Comparison of ENCODE assay signal across 24 cellular contexts in the genomic region with DNA sequence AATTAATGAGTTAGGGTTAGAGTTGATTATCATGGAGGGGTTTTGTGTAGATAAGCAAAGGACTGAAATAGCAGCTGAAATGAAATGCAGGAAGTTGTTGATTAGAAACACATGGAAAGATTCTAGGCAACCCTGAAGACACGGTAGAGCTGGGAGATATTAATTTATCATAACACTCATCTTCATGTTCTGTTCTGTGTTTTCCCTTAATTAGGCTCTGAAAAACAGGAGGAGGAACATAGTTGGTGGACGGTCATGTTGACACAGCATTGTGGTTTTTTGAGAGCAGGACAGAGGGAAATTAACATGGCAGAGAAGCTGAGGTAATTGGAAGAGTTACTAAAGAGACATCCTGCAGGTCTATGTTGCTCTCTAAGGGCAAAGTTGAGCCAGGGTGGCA.
DNase-seq lines count a peak whose midpoint lies in the region; ATAC-seq and TF ChIP-seq lines count a peak whose summit lies in the region.
"Had no signal": no experiment of that assay in that cellular context is flagged by ENCODE, and none has a peak within 500 bp of the region (broad histone marks: within the 10 kb centered on the region; RNA-seq: fewer than 3 reads in every experiment).

No MANE protein-coding gene starts in this region.

- H3K4me1 Mint-ChIP-seq in endodermal cell = no peaks in the 10 kb centered on the region
- H3K4me1 Mint-ChIP-seq: CD4-positive, alpha-beta memory T cell had no signal

- no peaks in the 10 kb centered on the region for H3K36me3 Mint-ChIP-seq in endodermal cell (ENCODE audit: low read depth)
- H3K36me3 Mint-ChIP-seq: CD4-positive, alpha-beta memory T cell had no signal

- no peaks in the 10 kb centered on the region for H4K20me1 ChIP-seq in PC-9 (ENCODE audit: insufficient read depth)
- H4K20me1 ChIP-seq: BLaER1 treated with 17β-estradiol and CSF1 and Interleukin-3, amounts not matched to agents 10 nM and 100 nM had no signal

- H3K36me3 ChIP-seq in A673 (ENCODE audit: insufficient read depth, low read length, poor library complexity, severe bottlenecking) (no peaks in the 10 kb centered on the region), endodermal cell (ENCODE audit: control insufficient read depth, insufficient read depth, low read length) (no peaks in the 10 kb centered on the region), PC-9 (ENCODE audit: low read depth) (no peaks in the 10 kb centered on the region)
- H3K36me3 ChIP-seq: BLaER1 treated with 17β-estradiol and CSF1 and Interleukin-3, amounts not matched to agents 10 nM and 100 nM; SJCRH30 had no signal

- no peaks in the 10 kb centered on the region for H3K9me2 ChIP-seq in PC-9 (ENCODE audit: insufficient read depth)

- DNase-seq in A673 (ENCODE audit: low spot score) (peak; percentile 58), AG20443 (ENCODE audit: low spot score) (peak; percentile 12), endodermal cell (no peak), PC-9 (no peak), HuH-7 (ENCODE audit: low spot score) (no peak)
- DNase-seq: Caco-2; CD4-positive, alpha-beta memory T cell; DMS 273 treated with DMSO at 0.1 percent for 48 hours; EL; GF-D8; Karpas-422; MV-4-11; NCI-H1105 treated with DMSO at 0.1 percent for 48 hours; NCI-H1694; NCI-H69; NK-92 treated with Interleukin-12 subunit alpha and Interleukin-12 subunit beta, amount 100 ng/mL, for 24 hours; SJCRH30 had no signal

- peaks cover 14% of the 10 kb centered on the region for H3K9me3 Mint-ChIP-seq in endodermal cell
- H3K9me3 Mint-ChIP-seq: CD4-positive, alpha-beta memory T cell; T-helper 1 cell treated with Interleukin-12 subunit alpha and Interleukin-12 subunit beta and Interleukin-4 antibody, amounts not matched to agents 30 μg/mL and 1 μg/mL, for 36 hours had no signal

- H3K9ac ChIP-seq in endodermal cell (ENCODE audit: extremely low read depth, low read length, poor library complexity, severe bottlenecking) = no peak overlapping the region
- H3K9ac ChIP-seq: BLaER1 treated with 17β-estradiol and CSF1 and Interleukin-3, amounts not matched to agents 10 nM and 100 nM had no signal

- no peak overlapping the region for H3K4me2 ChIP-seq in PC-9
- H3K4me2 ChIP-seq: A549; BLaER1 treated with 17β-estradiol and CSF1 and Interleukin-3, amounts not matched to agents 10 nM and 100 nM had no signal

- CTCF ChIA-PET in A673 (lab: Charles Lee) = interaction anchor here (1.3 kb wide), 1 partner anchor 11 kb away, joined by 4 read pairs; no protein-coding TSS in a partner anchor
- CTCF ChIA-PET in PC-9 (lab: Charles Lee) = no interaction called here

- H3K27ac ChIP-seq in A673 (ENCODE audit: low read depth, low read length, poor library complexity, severe bottlenecking) (peak overlapping the region; percentile 3), endodermal cell (ENCODE audit: low read depth, low read length) (no peak overlapping the region), PC-9 (no peak overlapping the region)
- H3K27ac ChIP-seq: A549; BLaER1 treated with 17β-estradiol and CSF1 and Interleukin-3, amounts not matched to agents 10 nM and 100 nM; SJCRH30 had no signal

- H3K79me2 ChIP-seq in PC-9 (ENCODE audit: low read depth) = no peaks in the 10 kb centered on the region

- H3K4me3 Mint-ChIP-seq in endodermal cell = no peak overlapping the region
- H3K4me3 Mint-ChIP-seq: CD4-positive, alpha-beta memory T cell; T-helper 1 cell treated with Interleukin-12 subunit alpha and Interleukin-12 subunit beta and Interleukin-4 antibody, amounts not matched to agents 30 μg/mL and 1 μg/mL, for 36 hours had no signal

- H3K27ac Mint-ChIP-seq in endodermal cell = no peak overlapping the region
- H3K27ac Mint-ChIP-seq: CD4-positive, alpha-beta memory T cell; T-helper 1 cell treated with Interleukin-12 subunit alpha and Interleukin-12 subunit beta and Interleukin-4 antibody, amounts not matched to agents 30 μg/mL and 1 μg/mL, for 36 hours had no signal

- H3K4me3 ChIP-seq in A673 (ENCODE audit: low read depth, low read length, poor library complexity, severe bottlenecking) (no peak overlapping the region), endodermal cell (ENCODE audit: low read length) (peak overlapping the region; percentile 67), PC-9 (no peak overlapping the region)
- H3K4me3 ChIP-seq: A549; BLaER1 treated with 17β-estradiol and CSF1 and Interleukin-3, amounts not matched to agents 10 nM and 100 nM; SJCRH30 had no signal

- peaks cover 31% of the 10 kb centered on the region for H3K27me3 Mint-ChIP-seq in endodermal cell (ENCODE audit: insufficient read depth)

- WGBS in endodermal cell (ENCODE audit: insufficient coverage in 1 of 2, insufficient read length in 1 of 2), 2 experiments = 93 to 100% methylated on average over 1 of the region's 2 CpGs

- intact Hi-C loops in A673 (cut with micrococcal nuclease; ENCODE audit: unreplicated experiment) (no loop called here), PC-9 (cut with micrococcal nuclease; ENCODE audit: unreplicated experiment) (no loop called here)

- POLR2A ChIA-PET in A673 (lab: Charles Lee; ENCODE audit: low non-redundant PET) = no interaction called here
- POLR2A ChIA-PET in PC-9 (lab: Charles Lee; ENCODE audit: unreplicated experiment) = no interaction called here

- BruUV-seq in A673 (replicated peaks; lab: Mats Ljungman, UMichigan) (no TSS peak), PC-9 (replicated peaks; lab: Mats Ljungman, UMichigan) (no TSS peak)

- H3K27me3 ChIP-seq in A673 (replicated peaks; ENCODE audit: insufficient read depth, low read depth, low read length, poor library complexity) (no peaks in the 10 kb centered on the region), endodermal cell (ENCODE audit: control insufficient read depth, insufficient read depth, low read length, poor library complexity, severe bottlenecking) (peaks cover 28% of the 10 kb centered on the region), PC-9 (ENCODE audit: insufficient read depth, low read depth) (peaks cover 29% of the 10 kb centered on the region; the same call in 1 of the 2 replicates)
- H3K27me3 ChIP-seq: BLaER1 treated with 17β-estradiol and CSF1 and Interleukin-3, amounts not matched to agents 10 nM and 100 nM; SJCRH30 had no signal

- H3F3A ChIP-seq in PC-9 (ENCODE audit: insufficient read depth, low read depth) = no peaks in the 10 kb centered on the region

- no peak overlapping the region for H2AFZ ChIP-seq in PC-9

- H3K4me1 ChIP-seq in A673 (ENCODE audit: insufficient read depth, low read length, poor library complexity, severe bottlenecking) (peaks cover 27% of the 10 kb centered on the region), endodermal cell (ENCODE audit: control insufficient read depth, insufficient read depth, low read length) (no peaks in the 10 kb centered on the region), PC-9 (replicated peaks; ENCODE audit: insufficient read depth) (no peaks in the 10 kb centered on the region)
- H3K4me1 ChIP-seq: A549, Caco-2, SJCRH30 had no signal

- H3K9me3 ChIP-seq in A673 (ENCODE audit: low read depth, low read length, poor library complexity, severe bottlenecking) (no peaks in the 10 kb centered on the region), endodermal cell (ENCODE audit: control insufficient read depth, low read length) (peaks cover 69% of the 10 kb centered on the region), PC-9 (ENCODE audit: insufficient read depth, low read depth) (no peaks in the 10 kb centered on the region)
- H3K9me3 ChIP-seq: A549; BLaER1 treated with 17β-estradiol and CSF1 and Interleukin-3, amounts not matched to agents 10 nM and 100 nM; Caco-2; SJCRH30 had no signal

- TF ChIP-seq CTCF in A673 (conservative IDR thresholded peaks at IDR 0.05; ENCODE audit: low read depth, low read length) (no peak), endodermal cell (conservative IDR thresholded peaks at IDR 0.05) (no peak), PC-9 (conservative IDR thresholded peaks at IDR 0.05) (no peak)

- no peak for ATAC-seq in GM19351 (IDR thresholded peaks at IDR 0.05; ENCODE audit: unreplicated experiment)
- no peak for ATAC-seq in GM21717 (IDR thresholded peaks at IDR 0.05; ENCODE audit: unreplicated experiment)
- ATAC-seq: A549, HCT116 had no signal

TF ChIP-seq in PFSK-1, 5 proteins besides CTCF, POLR2A, EP300 and RAD21:
- TF ChIP-seq, protein P1, sequence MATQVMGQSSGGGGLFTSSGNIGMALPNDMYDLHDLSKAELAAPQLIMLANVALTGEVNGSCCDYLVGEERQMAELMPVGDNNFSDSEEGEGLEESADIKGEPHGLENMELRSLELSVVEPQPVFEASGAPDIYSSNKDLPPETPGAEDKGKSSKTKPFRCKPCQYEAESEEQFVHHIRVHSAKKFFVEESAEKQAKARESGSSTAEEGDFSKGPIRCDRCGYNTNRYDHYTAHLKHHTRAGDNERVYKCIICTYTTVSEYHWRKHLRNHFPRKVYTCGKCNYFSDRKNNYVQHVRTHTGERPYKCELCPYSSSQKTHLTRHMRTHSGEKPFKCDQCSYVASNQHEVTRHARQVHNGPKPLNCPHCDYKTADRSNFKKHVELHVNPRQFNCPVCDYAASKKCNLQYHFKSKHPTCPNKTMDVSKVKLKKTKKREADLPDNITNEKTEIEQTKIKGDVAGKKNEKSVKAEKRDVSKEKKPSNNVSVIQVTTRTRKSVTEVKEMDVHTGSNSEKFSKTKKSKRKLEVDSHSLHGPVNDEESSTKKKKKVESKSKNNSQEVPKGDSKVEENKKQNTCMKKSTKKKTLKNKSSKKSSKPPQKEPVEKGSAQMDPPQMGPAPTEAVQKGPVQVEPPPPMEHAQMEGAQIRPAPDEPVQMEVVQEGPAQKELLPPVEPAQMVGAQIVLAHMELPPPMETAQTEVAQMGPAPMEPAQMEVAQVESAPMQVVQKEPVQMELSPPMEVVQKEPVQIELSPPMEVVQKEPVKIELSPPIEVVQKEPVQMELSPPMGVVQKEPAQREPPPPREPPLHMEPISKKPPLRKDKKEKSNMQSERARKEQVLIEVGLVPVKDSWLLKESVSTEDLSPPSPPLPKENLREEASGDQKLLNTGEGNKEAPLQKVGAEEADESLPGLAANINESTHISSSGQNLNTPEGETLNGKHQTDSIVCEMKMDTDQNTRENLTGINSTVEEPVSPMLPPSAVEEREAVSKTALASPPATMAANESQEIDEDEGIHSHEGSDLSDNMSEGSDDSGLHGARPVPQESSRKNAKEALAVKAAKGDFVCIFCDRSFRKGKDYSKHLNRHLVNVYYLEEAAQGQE (IDR thresholded peaks at IDR 0.05; ENCODE audit: insufficient read depth in 1 of 2, low read depth in 2 of 2, low read length in 2 of 2) = peak in 1 of 2 experiments; percentile 51; a peak in 1 of 4 replicates
- TF ChIP-seq TAF1 (IDR thresholded peaks at IDR 0.05; ENCODE audit: borderline replicate concordance, insufficient read depth, low read length) = no peak
- no peak for TF ChIP-seq FOXP2 (optimal IDR thresholded peaks at IDR 0.05; ENCODE audit: borderline replicate concordance, extremely low read depth, extremely low read length, insufficient read depth)
- 0 out of 2 replicates have a peak, but pooled peaks have one; percentile 57 for TF ChIP-seq SIN3A (IDR thresholded peaks at IDR 0.05; ENCODE audit: borderline replicate concordance, insufficient read depth, low read length)
- no peak for TF ChIP-seq POLR2AphosphoS5 (IDR thresholded peaks at IDR 0.05; ENCODE audit: low read depth, low read length)

Comparison
In these comparisons a context has a peak if more than half of its experiments do, and no peak if none do; other contexts are left out.
1. DNase-seq: peak in A673 (single experiment) and AG20443 (single experiment); none in endodermal cell (single experiment), PC-9 (0 of 2) and HuH-7 (single experiment).